In genomic region chr19:48415869-48416268, GRCh38 we compare ENCODE assay signal across 13 cellular contexts. TPM values are rescaled to one million over a fixed set of nuclear protein-coding genes. Genes with fewer than 3 reads are reported as not detected.
DNase-seq lines count a peak whose midpoint lies in the region; TF ChIP-seq lines count a peak whose summit lies in the region.
"Had no signal": no experiment of that assay in that cellular context is flagged by ENCODE, and none has a peak within 500 bp of the region (broad histone marks: within the 10 kb centered on the region; RNA-seq: fewer than 3 reads in every experiment).

No MANE protein-coding gene starts in this region.

- no peaks in the 10 kb centered on the region for H3K36me3 Mint-ChIP-seq in activated CD4-positive, alpha-beta memory T cell treated with anti-CD3 and anti-CD28 coated beads, Interleukin-2, amount 10 ng/mL, durations not matched to agents 7 days and 5 days (ENCODE audit: low read depth)
- H3K36me3 Mint-ChIP-seq in activated CD4-positive, alpha-beta memory T cell treated with anti-CD3 and anti-CD28 coated beads for 36 hours, result no peaks in the 10 kb centered on the region
- no peaks in the 10 kb centered on the region for H3K36me3 Mint-ChIP-seq in CD8-positive, alpha-beta memory T cell
- H3K36me3 Mint-ChIP-seq: type B pancreatic cell had no signal

- peaks cover 34% of the 10 kb centered on the region for H3K4me1 Mint-ChIP-seq in activated CD4-positive, alpha-beta memory T cell treated with anti-CD3 and anti-CD28 coated beads, Interleukin-2, amount 10 ng/mL, durations not matched to agents 7 days and 5 days
- peaks cover 27% of the 10 kb centered on the region for H3K4me1 Mint-ChIP-seq in activated CD4-positive, alpha-beta memory T cell treated with anti-CD3 and anti-CD28 coated beads for 36 hours (ENCODE audit: low read depth)
- peaks cover 16 to 38% (median 19%) of the 10 kb centered on the region in 3 donors for H3K4me1 Mint-ChIP-seq in CD8-positive, alpha-beta memory T cell

- H3K14ac ChIP-seq in neuronal stem cell (ENCODE audit: low read length), result peak overlapping the region; percentile 56

- WGBS in neuronal stem cell (ENCODE audit: extremely low coverage in 2 of 2, insufficient read length in 2 of 2, insufficient replicate concordance in 1 of 2), 2 donors, result no CpG with 5 or more reads among the region's 30 CpGs

- CTCF ChIA-PET in activated CD4-positive, alpha-beta memory T cell treated with anti-CD3 and anti-CD28 coated beads, Interleukin-2, amount 10 ng/mL, durations not matched to agents 7 days and 5 days (lab: Charles Lee), result interaction anchor here (0.8 kb wide), 1 partner anchor 25 kb away, joined by 3 read pairs; the partner anchor contains the start of gene KDELR1
- CTCF ChIA-PET in activated CD4-positive, alpha-beta memory T cell treated with anti-CD3 and anti-CD28 coated beads for 36 hours (lab: Charles Lee), result no interaction called here
- CTCF ChIA-PET in CD8-positive, alpha-beta memory T cell (lab: Charles Lee), result no interaction called here

- POLR2A ChIA-PET in activated CD4-positive, alpha-beta memory T cell treated with anti-CD3 and anti-CD28 coated beads, Interleukin-2, amount 10 ng/mL, durations not matched to agents 7 days and 5 days (lab: Charles Lee), result interaction anchor here (0.9 kb wide), 1 partner anchor 11 kb away, joined by 3 read pairs; no protein-coding TSS in a partner anchor
- POLR2A ChIA-PET in activated CD4-positive, alpha-beta memory T cell treated with anti-CD3 and anti-CD28 coated beads for 36 hours (lab: Charles Lee), result no interaction called here
- POLR2A ChIA-PET in CD8-positive, alpha-beta memory T cell (lab: Charles Lee), result no interaction called here

- H3K18ac ChIP-seq in neuronal stem cell (ENCODE audit: low read length), result peak overlapping the region; percentile 27

- H4K8ac ChIP-seq in neuronal stem cell (ENCODE audit: low read depth, low read length), result no peak overlapping the region

- no peak overlapping the region for H3K27ac Mint-ChIP-seq in activated CD4-positive, alpha-beta memory T cell treated with anti-CD3 and anti-CD28 coated beads, Interleukin-2, amount 10 ng/mL, durations not matched to agents 7 days and 5 days
- no peak overlapping the region for H3K27ac Mint-ChIP-seq in activated CD4-positive, alpha-beta memory T cell treated with anti-CD3 and anti-CD28 coated beads for 36 hours
- H3K27ac Mint-ChIP-seq in CD8-positive, alpha-beta memory T cell, result no peak overlapping the region
- H3K27ac Mint-ChIP-seq: type B pancreatic cell had no signal

- H3K4ac ChIP-seq in neuronal stem cell (ENCODE audit: low read length), result no peak overlapping the region

- peaks cover 25% of the 10 kb centered on the region for H3K27me3 Mint-ChIP-seq in activated CD4-positive, alpha-beta memory T cell treated with anti-CD3 and anti-CD28 coated beads, Interleukin-2, amount 10 ng/mL, durations not matched to agents 7 days and 5 days
- peaks cover 9% of the 10 kb centered on the region for H3K27me3 Mint-ChIP-seq in activated CD4-positive, alpha-beta memory T cell treated with anti-CD3 and anti-CD28 coated beads for 36 hours
- H3K27me3 Mint-ChIP-seq in CD8-positive, alpha-beta memory T cell, result peaks cover 3 to 18% of the 10 kb centered on the region in 2 donors

- peaks cover 13% of the 10 kb centered on the region for H3K4me1 ChIP-seq in CD8-positive, alpha-beta memory T cell (ENCODE audit: insufficient read depth, low read length)
- H3K4me1 ChIP-seq in colonic mucosa, result no peaks in the 10 kb centered on the region
- H3K4me1 ChIP-seq in neuronal stem cell (ENCODE audit: control insufficient read depth in 2 of 2, insufficient read depth in 1 of 2, low read depth in 1 of 2, low read length in 2 of 2), result peaks cover 11 to 13% of the 10 kb centered on the region in 2 donors
- H3K4me1 ChIP-seq: parathyroid adenoma had no signal

- H3K27me3 ChIP-seq in CD8-positive, alpha-beta memory T cell (ENCODE audit: insufficient read depth, low read length, poor library complexity, severe bottlenecking), result no peaks in the 10 kb centered on the region
- H3K27me3 ChIP-seq in colonic mucosa (peaks cover 6% of the 10 kb centered on the region), neuronal stem cell (ENCODE audit: control insufficient read depth in 3 of 3, insufficient read depth in 3 of 3, low read depth in 1 of 3, low read length in 3 of 3) (peaks cover 0 to 15% (median 4%) of the 10 kb centered on the region in 3 experiments)

- no peaks in the 10 kb centered on the region for H3K36me3 ChIP-seq in CD8-positive, alpha-beta memory T cell (ENCODE audit: insufficient read depth, low read length)
- H3K36me3 ChIP-seq in colonic mucosa, result no peaks in the 10 kb centered on the region
- H3K36me3 ChIP-seq in neuronal stem cell (replicated peaks in 1 of 2; ENCODE audit: control insufficient read depth in 2 of 2, insufficient read depth in 2 of 2, low read length in 2 of 2), result no peaks in the 10 kb centered on the region

- H2BK120ac ChIP-seq in neuronal stem cell (ENCODE audit: low read depth, low read length), result no peak overlapping the region

- peak overlapping the region; percentile 92 for H2AK5ac ChIP-seq in neuronal stem cell (ENCODE audit: low read depth, low read length)

- no peak overlapping the region for H3K27ac ChIP-seq in CD8-positive, alpha-beta memory T cell (ENCODE audit: low read depth, low read length)
- H3K27ac ChIP-seq in colonic mucosa (no peak overlapping the region), neuronal stem cell (replicated peaks; ENCODE audit: low read length) (no peak overlapping the region)
- H3K27ac ChIP-seq: parathyroid adenoma had no signal

- no peak overlapping the region for H3K4me3 ChIP-seq in CD8-positive, alpha-beta memory T cell (ENCODE audit: low read length)
- H3K4me3 ChIP-seq in colonic mucosa (peak overlapping the region; percentile 9), neuronal stem cell (ENCODE audit: low read length in 2 of 2) (no peak overlapping the region)

- H2BK15ac ChIP-seq in neuronal stem cell (ENCODE audit: low read length), result peak overlapping the region; percentile 49

- no peak overlapping the region for H2BK12ac ChIP-seq in neuronal stem cell (ENCODE audit: low read length)

- intact Hi-C loops in activated CD4-positive, alpha-beta memory T cell treated with anti-CD3 and anti-CD28 coated beads for 36 hours (cut with micrococcal nuclease), result loop anchor here (1.0 to 5.0 kb wide), 4 partner anchors 17 to 84 kb away; partner anchors contain the start of gene TMEM143
- intact Hi-C loops in colonic mucosa (cut with DNase I), result no loop called here

- H4K91ac ChIP-seq in neuronal stem cell (ENCODE audit: low read depth, low read length, poor library complexity), result no peak overlapping the region

- H2BK5ac ChIP-seq in neuronal stem cell (ENCODE audit: low read length), result peak overlapping the region; percentile 87

- no peak for TF ChIP-seq CTCF in colonic mucosa (IDR thresholded peaks at IDR 0.05)

- no peak overlapping the region for H3K9ac ChIP-seq in colonic mucosa (ENCODE audit: low read depth in 2 of 2, low read length in 2 of 2)
- no peak overlapping the region for H3K9ac ChIP-seq in neuronal stem cell (ENCODE audit: low read depth, low read length, poor library complexity)
- H3K9ac ChIP-seq: parathyroid adenoma had no signal

- no peaks in the 10 kb centered on the region for H3K79me1 ChIP-seq in neuronal stem cell (ENCODE audit: low read depth, low read length)

- H2AFZ ChIP-seq in neuronal stem cell (ENCODE audit: low read length), result no peak overlapping the region

- no peak for DNase-seq in activated CD4-positive, alpha-beta memory T cell treated with anti-CD3 and anti-CD28 coated beads, Interleukin-2, amount 10 ng/mL, durations not matched to agents 7 days and 5 days
- no peak for DNase-seq in activated CD4-positive, alpha-beta memory T cell treated with anti-CD3 and anti-CD28 coated beads for 36 hours
- no peak for DNase-seq in CD8-positive, alpha-beta memory T cell
- no peak for DNase-seq in colonic mucosa
- no peak for DNase-seq in neuronal stem cell (ENCODE audit: low spot score)
- DNase-seq in NCI-H345 (lab: John Stamatoyannopoulos, UW), result no peak
- no peak for DNase-seq in NCI-H226
- DNase-seq in NCI-H187 treated with DMSO at 0.1 percent for 48 hours (lab: John Stamatoyannopoulos, UW), result no peak

- peak overlapping the region; percentile 24 for H3K4me3 Mint-ChIP-seq in activated CD4-positive, alpha-beta memory T cell treated with anti-CD3 and anti-CD28 coated beads, Interleukin-2, amount 10 ng/mL, durations not matched to agents 7 days and 5 days
- H3K4me3 Mint-ChIP-seq in activated CD4-positive, alpha-beta memory T cell treated with anti-CD3 and anti-CD28 coated beads for 36 hours, result no peak overlapping the region
- peak overlapping the region in 5 of 7 donors; percentile 13 to 86 (median 24) for H3K4me3 Mint-ChIP-seq in CD8-positive, alpha-beta memory T cell
- H3K4me3 Mint-ChIP-seq: type B pancreatic cell had no signal

- no peaks in the 10 kb centered on the region for H3K9me3 Mint-ChIP-seq in activated CD4-positive, alpha-beta memory T cell treated with anti-CD3 and anti-CD28 coated beads, Interleukin-2, amount 10 ng/mL, durations not matched to agents 7 days and 5 days
- no peaks in the 10 kb centered on the region for H3K9me3 Mint-ChIP-seq in activated CD4-positive, alpha-beta memory T cell treated with anti-CD3 and anti-CD28 coated beads for 36 hours
- H3K9me3 Mint-ChIP-seq in CD8-positive, alpha-beta memory T cell, result no peaks in the 10 kb centered on the region
- H3K9me3 Mint-ChIP-seq: type B pancreatic cell had no signal

- H3K23ac ChIP-seq in neuronal stem cell (ENCODE audit: low read depth, low read length, poor library complexity), result peak overlapping the region; percentile 89

- no peak overlapping the region for H3K4me2 ChIP-seq in neuronal stem cell (ENCODE audit: insufficient read depth, low read length, poor library complexity, severe bottlenecking)

- no peaks in the 10 kb centered on the region for H3K9me3 ChIP-seq in CD8-positive, alpha-beta memory T cell (ENCODE audit: low read length)
- H3K9me3 ChIP-seq in colonic mucosa (no peaks in the 10 kb centered on the region), neuronal stem cell (replicated peaks in 1 of 2; ENCODE audit: control insufficient read depth in 2 of 2, insufficient read depth in 1 of 2, low read depth in 1 of 2, low read length in 2 of 2) (no peaks in the 10 kb centered on the region)

RNA-seq across cellular contexts. Expression of gene GRIN2D, which starts 22.4 kb away (rescaled TPM):
- total RNA-seq in activated CD4-positive, alpha-beta memory T cell treated with anti-CD3 and anti-CD28 coated beads, Interleukin-2, amount 10 ng/mL, durations not matched to agents 7 days and 5 days, result under 1 TPM; 0.18 TPM
- total RNA-seq in activated CD4-positive, alpha-beta memory T cell treated with anti-CD3 and anti-CD28 coated beads for 36 hours, result under 1 TPM; 0.07 TPM
- total RNA-seq in CD8-positive, alpha-beta memory T cell, result under 1 TPM; 0.13 to 0.26 TPM
- polyA plus RNA-seq in CD8-positive, alpha-beta memory T cell, result 0.05 TPM
- total RNA-seq in colonic mucosa, result under 1 TPM; 0.35 to 0.49 TPM
- 0.74 TPM for polyA plus RNA-seq in neuronal stem cell (2013, experiment 1 of 2)
- polyA plus RNA-seq in neuronal stem cell (2013, experiment 2 of 2), result 0.72 TPM

RNA-seq across cellular contexts. Expression of gene KDELR1, which starts 24.5 kb away (rescaled TPM):
- 10 to 100 TPM; 91.8 to 94.4 TPM for total RNA-seq in activated CD4-positive, alpha-beta memory T cell treated with anti-CD3 and anti-CD28 coated beads, Interleukin-2, amount 10 ng/mL, durations not matched to agents 7 days and 5 days
- 10 to 100 TPM; 82.9 to 88.1 TPM for total RNA-seq in activated CD4-positive, alpha-beta memory T cell treated with anti-CD3 and anti-CD28 coated beads for 36 hours
- 10 to 100 TPM; 78.7 to 82.9 TPM for total RNA-seq in CD8-positive, alpha-beta memory T cell
- 32.5 TPM for polyA plus RNA-seq in CD8-positive, alpha-beta memory T cell
- total RNA-seq in colonic mucosa, result 100 to 1,000 TPM; 233 to 249 TPM
- polyA plus RNA-seq in neuronal stem cell (2013, experiment 1 of 2), result 361 TPM
- 364 TPM for polyA plus RNA-seq in neuronal stem cell (2013, experiment 2 of 2)

RNA-seq across cellular contexts. Expression of gene GRWD1, which starts 29.9 kb away (rescaled TPM):
- total RNA-seq in activated CD4-positive, alpha-beta memory T cell treated with anti-CD3 and anti-CD28 coated beads, Interleukin-2, amount 10 ng/mL, durations not matched to agents 7 days and 5 days, result 10 to 100 TPM; 25.6 to 27.1 TPM
- 10 to 100 TPM; 38.8 to 45.3 TPM for total RNA-seq in activated CD4-positive, alpha-beta memory T cell treated with anti-CD3 and anti-CD28 coated beads for 36 hours
- total RNA-seq in CD8-positive, alpha-beta memory T cell, result 100 to 1,000 TPM; 105 to 107 TPM
- 45.6 TPM for polyA plus RNA-seq in CD8-positive, alpha-beta memory T cell
- total RNA-seq in colonic mucosa, result 10 to 100 TPM; 17.0 to 45.8 TPM
- polyA plus RNA-seq in neuronal stem cell (2013, experiment 1 of 2), result 11.2 TPM
- 11.1 TPM for polyA plus RNA-seq in neuronal stem cell (2013, experiment 2 of 2)

RNA-seq across cellular contexts. Expression of gene KCNJ14, which starts 39.5 kb away (rescaled TPM):
- total RNA-seq in activated CD4-positive, alpha-beta memory T cell treated with anti-CD3 and anti-CD28 coated beads, Interleukin-2, amount 10 ng/mL, durations not matched to agents 7 days and 5 days, result under 1 TPM; 0.73 to 0.86 TPM
- 1 to 10 TPM; 1.2 TPM for total RNA-seq in activated CD4-positive, alpha-beta memory T cell treated with anti-CD3 and anti-CD28 coated beads for 36 hours
- 1 to 10 TPM; 1.8 to 2.0 TPM for total RNA-seq in CD8-positive, alpha-beta memory T cell
- polyA plus RNA-seq in CD8-positive, alpha-beta memory T cell, result 0.12 TPM
- total RNA-seq in colonic mucosa, result under 1 TPM; 0.35 to 0.99 TPM
- polyA plus RNA-seq in neuronal stem cell (2013, experiment 1 of 2), result 0.52 TPM
- 0.69 TPM for polyA plus RNA-seq in neuronal stem cell (2013, experiment 2 of 2)

RNA-seq across cellular contexts. Expression of gene SYNGR4, which starts 51.7 kb away (rescaled TPM):
- total RNA-seq in activated CD4-positive, alpha-beta memory T cell treated with anti-CD3 and anti-CD28 coated beads, Interleukin-2, amount 10 ng/mL, durations not matched to agents 7 days and 5 days, result under 1 TPM in 1 of 2 experiments, not detected in 1; 0.28 TPM
- total RNA-seq in activated CD4-positive, alpha-beta memory T cell treated with anti-CD3 and anti-CD28 coated beads for 36 hours, result under 1 TPM in 1 of 2 experiments, not detected in 1; 0.21 TPM
- total RNA-seq in CD8-positive, alpha-beta memory T cell, result not detected
- polyA plus RNA-seq in CD8-positive, alpha-beta memory T cell, result not detected
- not detected for total RNA-seq in colonic mucosa
- 0.13 TPM for polyA plus RNA-seq in neuronal stem cell (2013, experiment 1 of 2)
- polyA plus RNA-seq in neuronal stem cell (2013, experiment 2 of 2), result 0.12 TPM
- total RNA-seq: A673, frontal cortex, mucosa of gallbladder had no signal
